In the genomic region with DNA sequence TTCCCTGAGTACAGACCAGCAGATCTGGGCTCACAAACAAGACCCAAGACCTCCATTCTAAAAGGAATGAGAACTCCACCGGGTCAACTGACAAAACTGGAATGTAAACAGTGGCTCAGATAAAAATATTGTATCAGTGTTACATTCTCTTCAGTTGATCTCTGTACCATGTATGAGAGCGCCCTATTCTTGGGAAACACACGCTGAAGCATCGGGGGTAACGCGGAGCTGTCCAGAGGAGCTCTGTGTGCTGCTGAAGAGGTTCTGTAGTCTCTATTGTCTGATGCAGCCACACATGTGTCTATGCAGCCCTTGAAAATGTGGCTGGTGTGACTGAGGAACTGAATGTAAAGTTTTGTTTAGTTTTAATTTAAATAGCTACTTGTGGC, we compare ENCODE assay signal across 9 cellular contexts. TPM values are rescaled to one million over a fixed set of nuclear protein-coding genes. Genes with fewer than 3 reads are reported as not detected.
DNase-seq lines count a peak whose midpoint lies in the region; ATAC-seq and TF ChIP-seq lines count a peak whose summit lies in the region.
"Had no signal": no experiment of that assay in that cellular context is flagged by ENCODE, and none has a peak within 500 bp of the region (broad histone marks: within the 10 kb centered on the region; RNA-seq: fewer than 3 reads in every experiment).

No MANE protein-coding gene starts in this region.

- H3K27me3 Mint-ChIP-seq in activated CD8-positive, alpha-beta memory T cell treated with anti-CD3 and anti-CD28 coated beads, Interleukin-2, amount 10 ng/mL, durations not matched to agents 7 days and 5 days: no peaks in the 10 kb centered on the region

- DNase-seq in activated CD8-positive, alpha-beta memory T cell treated with anti-CD3 and anti-CD28 coated beads, Interleukin-2, amount 10 ng/mL, durations not matched to agents 7 days and 5 days: peak; percentile 8
- no peak for DNase-seq in activated CD8-positive, alpha-beta memory T cell treated with anti-CD3 and anti-CD28 coated beads, Interleukin-2, amount 50 U/mL, for 4 hours
- peak; percentile 89 for DNase-seq in choroid plexus epithelial cell (ENCODE audit: low read depth)
- no peak for DNase-seq in lower lobe of right lung
- no peak for DNase-seq in thyroid gland
- DNase-seq in GM13976 (ENCODE audit: low spot score): no peak
- DNase-seq: NCI-H1092 had no signal

- H3K27ac Mint-ChIP-seq in activated CD8-positive, alpha-beta memory T cell treated with anti-CD3 and anti-CD28 coated beads, Interleukin-2, amount 10 ng/mL, durations not matched to agents 7 days and 5 days: no peak overlapping the region

- intact Hi-C loops in lower lobe of right lung (cut with DNase I) (no loop called here), thyroid gland (cut with DNase I) (no loop called here)

- peaks cover 8% of the 10 kb centered on the region for H3K36me3 Mint-ChIP-seq in activated CD8-positive, alpha-beta memory T cell treated with anti-CD3 and anti-CD28 coated beads, Interleukin-2, amount 10 ng/mL, durations not matched to agents 7 days and 5 days

- H3K27ac ChIP-seq in lower lobe of right lung: peak overlapping the region; percentile 44
- peak overlapping the region in 2 of 3 donors; percentile 63 to 69 for H3K27ac ChIP-seq in thyroid gland

- no peaks in the 10 kb centered on the region for H3K9me3 Mint-ChIP-seq in activated CD8-positive, alpha-beta memory T cell treated with anti-CD3 and anti-CD28 coated beads, Interleukin-2, amount 10 ng/mL, durations not matched to agents 7 days and 5 days (ENCODE audit: low read depth)

- H3K9me3 ChIP-seq in lower lobe of right lung: no peaks in the 10 kb centered on the region
- no peaks in the 10 kb centered on the region for H3K9me3 ChIP-seq in thyroid gland

- CTCF ChIA-PET in activated CD8-positive, alpha-beta memory T cell treated with anti-CD3 and anti-CD28 coated beads, Interleukin-2, amount 10 ng/mL, durations not matched to agents 7 days and 5 days (lab: Charles Lee): no interaction called here

- H3K36me3 ChIP-seq in lower lobe of right lung (no peaks in the 10 kb centered on the region), thyroid gland (no peaks in the 10 kb centered on the region)

- no peak for ATAC-seq in activated CD8-positive, alpha-beta memory T cell treated with anti-CD3 and anti-CD28 coated beads, Interleukin-2, amount 10 ng/mL, durations not matched to agents 7 days and 5 days
- ATAC-seq in lower lobe of right lung (no peak), HG02642 (IDR thresholded peaks at IDR 0.05; ENCODE audit: poor library complexity, unreplicated experiment) (no peak), HG02885 (IDR thresholded peaks at IDR 0.05; ENCODE audit: poor library complexity, unreplicated experiment) (no peak)

- no peak overlapping the region for H3K4me3 Mint-ChIP-seq in activated CD8-positive, alpha-beta memory T cell treated with anti-CD3 and anti-CD28 coated beads, Interleukin-2, amount 10 ng/mL, durations not matched to agents 7 days and 5 days

- no peak for TF ChIP-seq POLR2A in thyroid gland (IDR thresholded peaks at IDR 0.05)

- 84 to 88% methylated on average over 6 of the region's 6 CpGs for WGBS in thyroid gland, 2 donors

- H3K4me1 Mint-ChIP-seq in activated CD8-positive, alpha-beta memory T cell treated with anti-CD3 and anti-CD28 coated beads, Interleukin-2, amount 10 ng/mL, durations not matched to agents 7 days and 5 days: peaks cover 30% of the 10 kb centered on the region

- H3K4me1 ChIP-seq in lower lobe of right lung (peaks cover 60% of the 10 kb centered on the region), thyroid gland (peaks cover 31 to 63% of the 10 kb centered on the region in 2 donors)

- TF ChIP-seq CTCF in choroid plexus epithelial cell (conservative IDR thresholded peaks at IDR 0.05; ENCODE audit: low read depth, low read length) (no peak), lower lobe of right lung (IDR thresholded peaks at IDR 0.05) (no peak), thyroid gland (IDR thresholded peaks at IDR 0.05) (no peak), GM13976 (IDR thresholded peaks at IDR 0.05; ENCODE audit: borderline replicate concordance, control extremely low read depth, extremely low read depth, insufficient read depth, missing control alignments) (no peak)

- in situ Hi-C loops in GM13976 (cut with MboI; ENCODE audit: low sequenced_read_pairs, unreplicated experiment): no loop called here

- H3K4me3 ChIP-seq in choroid plexus epithelial cell (ENCODE audit: low read depth, low read length): no peak overlapping the region
- H3K4me3 ChIP-seq in lower lobe of right lung: no peak overlapping the region
- H3K4me3 ChIP-seq in thyroid gland (replicated peaks in 1 of 3): no peak overlapping the region

- H3K27me3 ChIP-seq in lower lobe of right lung (ENCODE audit: low read depth) (no peaks in the 10 kb centered on the region), thyroid gland (no peaks in the 10 kb centered on the region)

RNA-seq across cellular contexts. Expression of gene HIPK2, which starts 39.7 kb away (rescaled TPM):
- total RNA-seq in activated CD8-positive, alpha-beta memory T cell treated with anti-CD3 and anti-CD28 coated beads, Interleukin-2, amount 10 ng/mL, durations not matched to agents 7 days and 5 days: 10 to 100 TPM; 20.2 to 21.4 TPM
- total RNA-seq in lower lobe of right lung: 81.0 TPM
- 10 to 100 TPM; 31.3 to 58.5 (median 41.0) TPM for total RNA-seq in thyroid gland

Comparison
In these comparisons a context has a peak if more than half of its experiments do, and no peak if none do; other contexts are left out.
1. DNase-seq: peak in activated CD8-positive, alpha-beta memory T cell treated with anti-CD3 and anti-CD28 coated beads, Interleukin-2, amount 10 ng/mL, durations not matched to agents 7 days and 5 days (single experiment) and choroid plexus epithelial cell (single experiment); none in activated CD8-positive, alpha-beta memory T cell treated with anti-CD3 and anti-CD28 coated beads, Interleukin-2, amount 50 U/mL, for 4 hours (single experiment), lower lobe of right lung (single experiment), thyroid gland (0 of 2) and GM13976 (single experiment).